Comparison of ENCODE assay signal across 8 cellular contexts in genomic region chr1:185045793-185046441, GRCh38. TPM values are rescaled to one million over a fixed set of nuclear protein-coding genes. Genes with fewer than 3 reads are reported as not detected.
DNase-seq lines count a peak whose midpoint lies in the region; ATAC-seq and TF ChIP-seq lines count a peak whose summit lies in the region.

No MANE protein-coding gene starts in this region.

- ATAC-seq in GM21528 (IDR thresholded peaks at IDR 0.05; ENCODE audit: low FRiP score, unreplicated experiment): peak; percentile 46
- peak; percentile 67 for ATAC-seq in lung (ENCODE audit: insufficient read depth, low FRiP score)
- peak; percentile 70 for ATAC-seq in stimulated activated effector memory CD8-positive, alpha-beta T cell treated with anti-CD3 and anti-CD28 coated beads, Interleukin-12 subunit alpha, Interleukin-12 subunit beta, amount 100 ng/mL, for 72 hours

- peaks cover 7% of the 10 kb centered on the region for H3K36me3 Mint-ChIP-seq in stimulated activated effector memory CD8-positive, alpha-beta T cell treated with anti-CD3 and anti-CD28 coated beads, Interleukin-12 subunit alpha, Interleukin-12 subunit beta, amount 100 ng/mL, for 72 hours

- WGBS in lung, 2 donors: 0 to 1% methylated on average over 49 to 57 of the region's 57 CpGs

- no peaks in the 10 kb centered on the region for H3K27me3 ChIP-seq in duodenal mucosa (ENCODE audit: control insufficient read depth in 1 of 2, insufficient read depth in 2 of 2, low read length in 2 of 2)
- H3K27me3 ChIP-seq in lung (ENCODE audit: control insufficient read depth, insufficient read depth): no peaks in the 10 kb centered on the region

- H3K27ac ChIP-seq in duodenal mucosa (ENCODE audit: low read depth, low read length) (peak overlapping the region; percentile 59), lung (ENCODE audit: low read depth in 1 of 2, low read length in 1 of 2) (peak overlapping the region; percentile 87 to 88)

- H3K4me1 ChIP-seq in duodenal mucosa (ENCODE audit: control insufficient read depth in 1 of 2, insufficient read depth in 2 of 2, low read length in 2 of 2): peaks cover 17 to 21% of the 10 kb centered on the region in 2 donors
- H3K4me1 ChIP-seq in lung (ENCODE audit: control insufficient read depth in 2 of 2, insufficient read depth in 2 of 2, low read length in 2 of 2): peaks cover 4 to 6% of the 10 kb centered on the region in 2 donors

- H3K27ac Mint-ChIP-seq in stimulated activated effector memory CD8-positive, alpha-beta T cell treated with anti-CD3 and anti-CD28 coated beads, Interleukin-12 subunit alpha, Interleukin-12 subunit beta, amount 100 ng/mL, for 72 hours: peak overlapping the region; percentile 90

- H3K4me3 ChIP-seq in Jurkat, Clone E6-1 (ENCODE audit: low read length): peak overlapping the region; percentile 84
- H3K4me3 ChIP-seq in duodenal mucosa (ENCODE audit: low read depth in 1 of 2, low read length in 2 of 2): peak overlapping the region; percentile 91 to 94
- H3K4me3 ChIP-seq in lung: peak overlapping the region; percentile 79

- no peaks in the 10 kb centered on the region for H3K9me3 Mint-ChIP-seq in stimulated activated effector memory CD8-positive, alpha-beta T cell treated with anti-CD3 and anti-CD28 coated beads, Interleukin-12 subunit alpha, Interleukin-12 subunit beta, amount 100 ng/mL, for 72 hours

- no peaks in the 10 kb centered on the region for H3K36me3 ChIP-seq in duodenal mucosa (ENCODE audit: control insufficient read depth in 1 of 2, insufficient read depth in 2 of 2, low read length in 2 of 2)
- no peaks in the 10 kb centered on the region for H3K36me3 ChIP-seq in lung (ENCODE audit: control insufficient read depth in 2 of 2, insufficient read depth in 2 of 2, low read length in 2 of 2)

- H3K4me1 Mint-ChIP-seq in stimulated activated effector memory CD8-positive, alpha-beta T cell treated with anti-CD3 and anti-CD28 coated beads, Interleukin-12 subunit alpha, Interleukin-12 subunit beta, amount 100 ng/mL, for 72 hours: peaks cover 40% of the 10 kb centered on the region

- H3K9ac ChIP-seq in duodenal mucosa (ENCODE audit: low read depth in 1 of 2, low read length in 2 of 2): peak overlapping the region; percentile 74 to 85

- H3K4me3 Mint-ChIP-seq in stimulated activated effector memory CD8-positive, alpha-beta T cell treated with anti-CD3 and anti-CD28 coated beads, Interleukin-12 subunit alpha, Interleukin-12 subunit beta, amount 100 ng/mL, for 72 hours: peak overlapping the region; percentile 91

- DNase-seq in EH (ENCODE audit: low read depth): peak; percentile 48
- DNase-seq in Jurkat, Clone E6-1 (ENCODE audit: low read depth, low spot score): no peak
- DNase-seq in UCSD-AML1 (lab: John Stamatoyannopoulos, UW; ENCODE audit: unreplicated experiment): peak; percentile 71
- DNase-seq in lung (ENCODE audit: low spot score): no peak
- peak; percentile 3 to 61 for DNase-seq in stimulated activated effector memory CD8-positive, alpha-beta T cell treated with anti-CD3 and anti-CD28 coated beads, Interleukin-12 subunit alpha, Interleukin-12 subunit beta, amount 100 ng/mL, for 72 hours (ENCODE audit: low spot score in 2 of 2)
- no peak for DNase-seq in GOT3 (lab: John Stamatoyannopoulos, UW)

- H3K9me3 ChIP-seq in duodenal mucosa (ENCODE audit: control insufficient read depth in 1 of 2, low read length in 2 of 2) (no peaks in the 10 kb centered on the region), lung (ENCODE audit: control insufficient read depth in 2 of 2, insufficient read depth in 1 of 2, low read length in 1 of 2) (no peaks in the 10 kb centered on the region)

- no peak for TF ChIP-seq CTCF in lung (IDR thresholded peaks at IDR 0.05; ENCODE audit: control extremely low read depth, extremely low read depth)

RNA-seq across cellular contexts. Expression of gene RNF2, which starts 0.6 kb away (rescaled TPM):
- polyA plus RNA-seq in Jurkat, Clone E6-1 (2012; ENCODE audit: insufficient read depth, insufficient read length): 26.1 TPM
- 10 to 100 TPM; 17.1 to 31.5 TPM for total RNA-seq in lung
- 1 to 10 TPM; 4.7 to 7.4 TPM for polyA plus RNA-seq in lung

Comparison
In these comparisons a context has a peak if more than half of its experiments do, and no peak if none do; other contexts are left out.
1. DNase-seq: peak in EH (single experiment), UCSD-AML1 (single experiment) and stimulated activated effector memory CD8-positive, alpha-beta T cell treated with anti-CD3 and anti-CD28 coated beads, Interleukin-12 subunit alpha, Interleukin-12 subunit beta, amount 100 ng/mL, for 72 hours (2 of 2); none in Jurkat, Clone E6-1 (single experiment), lung (single experiment) and GOT3 (single experiment).
2. Peak in every context shown above with its lines, with median percentiles within 50 percentile points of each other: ATAC-seq and H3K4me3 ChIP-seq.